ENCODE assay signal across 12 cellular contexts in genomic region chr9:76742890-76743289, GRCh38. TPM values are rescaled to one million over a fixed set of nuclear protein-coding genes. Genes with fewer than 3 reads are reported as not detected.
A peak's percentile ranks its signal among the peaks of the same experiment; 100 is the strongest.
DNase-seq lines count a peak whose midpoint lies in the region; TF ChIP-seq lines count a peak whose summit lies in the region.
"Not testable (repeated sequence)": the region's sequence is repeated elsewhere in the genome, so short reads cannot be mapped to it uniquely, and the experiment has no call there.
"Had no signal": no experiment of that assay in that cellular context is flagged by ENCODE, and none has a peak within 500 bp of the region (broad histone marks: within the 10 kb centered on the region; RNA-seq: fewer than 3 reads in every experiment).

No MANE protein-coding gene starts in this region.

- not testable (repeated sequence) for H3K36me3 ChIP-seq in HEK293 (ENCODE audit: control insufficient read depth in 2 of 2, insufficient read depth in 1 of 2, low read length in 2 of 2); esophagus muscularis mucosa

- peak; percentile 14 for DNase-seq in esophagus muscularis mucosa (ENCODE audit: extremely low spot score)

- TF ChIP-seq POLR2A in esophagus muscularis mucosa (IDR thresholded peaks at IDR 0.05; ENCODE audit: low read depth): not testable (repeated sequence)

- H3K9me3 ChIP-seq in HEK293 (ENCODE audit: control insufficient read depth, insufficient read depth, low read depth, low read length); esophagus muscularis mucosa: not testable (repeated sequence)

- H3K4me3 ChIP-seq in HEK293 (ENCODE audit: low read depth, low read length); esophagus muscularis mucosa: not testable (repeated sequence)

- 81% methylated on average over 4 of the region's 4 CpGs for WGBS in esophagus muscularis mucosa

- H3K4me1 ChIP-seq in HEK293 (ENCODE audit: control insufficient read depth, insufficient read depth, low read length): not testable (repeated sequence)
- peaks cover 0 to 17% (median 14%) of the 10 kb centered on the region in 4 donors for H3K4me1 ChIP-seq in esophagus muscularis mucosa

- not testable (repeated sequence) for TF ChIP-seq EP300 in esophagus muscularis mucosa (IDR thresholded peaks at IDR 0.05)

- CTCF ChIA-PET in HEK293 (lab: Yijun Ruan, JAX): interaction anchor here (0.6 kb wide), 1 partner anchor 1616 kb away, joined by 3 read pairs; no protein-coding TSS in a partner anchor

- TF ChIP-seq CTCF in HEK293 (tag by site-specific recombination; IDR thresholded peaks at IDR 0.05); esophagus muscularis mucosa (IDR thresholded peaks at IDR 0.05): not testable (repeated sequence)

- POLR2A ChIA-PET in HEK293 (lab: Yijun Ruan, JAX): not testable (repeated sequence)

- not testable (repeated sequence) for H3K27me3 ChIP-seq in esophagus muscularis mucosa

- intact Hi-C loops in esophagus muscularis mucosa (cut with DNase I): not testable (repeated sequence)

- not testable (repeated sequence) for H3K27ac ChIP-seq in HEK293 (ENCODE audit: extremely low read depth, low read depth, low read length); esophagus muscularis mucosa (replicated peaks in 1 of 4)

TF ChIP-seq in HEK293, 187 proteins besides CTCF, POLR2A, EP300 and RAD21:
- TF ChIP-seq SETDB1 (IDR thresholded peaks at IDR 0.05; ENCODE audit: insufficient read length, low read length): peak; percentile 51
- TF ChIP-seq, protein P1, sequence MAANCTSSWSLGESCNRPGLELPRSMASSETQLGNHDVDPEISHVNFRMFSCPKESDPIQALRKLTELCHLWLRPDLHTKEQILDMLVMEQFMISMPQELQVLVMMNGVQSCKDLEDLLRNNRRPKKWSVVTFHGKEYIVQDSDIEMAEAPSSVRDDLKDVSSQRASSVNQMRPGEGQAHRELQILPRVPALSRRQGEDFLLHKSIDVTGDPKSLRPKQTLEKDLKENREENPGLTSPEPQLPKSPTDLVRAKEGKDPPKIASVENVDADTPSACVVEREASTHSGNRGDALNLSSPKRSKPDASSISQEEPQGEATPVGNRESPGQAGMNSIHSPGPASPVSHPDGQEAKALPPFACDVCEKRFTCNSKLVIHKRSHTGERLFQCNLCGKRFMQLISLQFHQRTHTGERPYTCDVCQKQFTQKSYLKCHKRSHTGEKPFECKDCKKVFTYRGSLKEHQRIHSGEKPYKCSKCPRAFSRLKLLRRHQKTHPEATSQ (tag by site-specific recombination; IDR thresholded peaks at IDR 0.05): 0 out of 2 replicates have a peak, but pooled peaks have one; percentile 57

RNA-seq across cellular contexts. Expression of gene PCA3, which starts 21.3 kb away (rescaled TPM):
- 1 to 10 TPM in 1 of 4 donors, under 1 TPM in 2, not detected in 1; under 0.01 to 1.0 (median 0.65) TPM for total RNA-seq in esophagus muscularis mucosa
- total RNA-seq: A172; A673; B cell; Caco-2; Calu3; CD4-positive, alpha-beta memory T cell; CD4-positive, alpha-beta T cell; CD4-positive, CD25-positive, alpha-beta regulatory T cell; CD8-positive, alpha-beta memory T cell; CD8-positive, alpha-beta T cell had no signal
